8 cellular contexts compared by ENCODE assay signal in the genomic region with DNA sequence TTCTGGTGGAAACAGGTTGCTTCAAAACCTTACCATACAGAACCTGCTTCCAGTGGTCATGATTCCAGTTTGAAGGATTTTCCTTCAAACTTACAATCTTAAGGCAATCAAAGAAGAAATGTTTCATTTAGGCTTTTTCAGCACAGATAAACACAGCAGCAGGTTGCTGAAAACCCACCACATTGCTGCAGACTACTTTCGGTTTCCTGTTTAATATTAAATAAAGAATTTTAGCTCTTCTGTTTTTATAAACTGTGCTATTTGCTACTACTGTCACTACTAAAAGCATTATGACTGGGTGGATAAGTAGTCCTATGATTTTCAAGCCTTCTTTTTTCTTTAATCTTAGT. TPM values are rescaled to one million over a fixed set of nuclear protein-coding genes. Genes with fewer than 3 reads are reported as not detected.
DNase-seq lines count a peak whose midpoint lies in the region; ATAC-seq and TF ChIP-seq lines count a peak whose summit lies in the region.

No MANE protein-coding gene starts in this region.

- POLR2A ChIA-PET in T-cell (lab: Charles Lee): interaction anchor here (0.6 to 1.7 kb wide), 4 partner anchors 10 to 189 kb away, joined by 3 to 6 read pairs (median 3); no protein-coding TSS in a partner anchor

- peak; percentile 1 for ATAC-seq in GM21529 (IDR thresholded peaks at IDR 0.05; ENCODE audit: unreplicated experiment)
- ATAC-seq in T-cell (replicated peaks in 1 of 4): peak in 3 of 4 experiments; percentile 28 to 41 (median 36)
- peak; percentile 2 to 38 (median 24) for ATAC-seq in right lobe of liver
- no peak for ATAC-seq in HG03045 (IDR thresholded peaks at IDR 0.05; ENCODE audit: unreplicated experiment)

- H3K4me3 Mint-ChIP-seq in T-cell: peak overlapping the region; percentile 74 to 83 (median 81)

- peaks cover 4% of the 10 kb centered on the region for H3K36me3 Mint-ChIP-seq in T-cell

- H3K27me3 Mint-ChIP-seq in T-cell: no peaks in the 10 kb centered on the region

- H3K79me2 ChIP-seq in ACC112 (ENCODE audit: control insufficient read depth, insufficient read depth, low read length, unreplicated experiment): no peaks in the 10 kb centered on the region

- WGBS in right lobe of liver (ENCODE audit: insufficient coverage, low coverage, low lambda C conversion rate, missing lambda C conversion rate): 0% methylated on average over 1 of the region's 1 CpG

- H3K27me3 ChIP-seq in ACC112 (ENCODE audit: insufficient read depth, low read length) (no peaks in the 10 kb centered on the region), right lobe of liver (no peaks in the 10 kb centered on the region)

- H3K9me3 ChIP-seq in right lobe of liver: no peaks in the 10 kb centered on the region

- intact Hi-C loops in right lobe of liver (cut with DNase I): no loop called here

- peak overlapping the region; percentile 80 for H3K27ac ChIP-seq in ACC112 (ENCODE audit: low read depth, low read length)
- H3K27ac ChIP-seq in right lobe of liver: peak overlapping the region; percentile 41 to 70 (median 69)

- peaks cover 0 to 2% (median 0%) of the 10 kb centered on the region in 3 donors for H3K9me3 Mint-ChIP-seq in T-cell

- DNase-seq in T-cell: peak in 1 of 34 experiments; percentile 16
- no peak for DNase-seq in right lobe of liver
- no peak for DNase-seq in COLO829 (ENCODE audit: low spot score)
- no peak for DNase-seq in DMS114 treated with DMSO at 0.1 percent for 48 hours (lab: John Stamatoyannopoulos, UW; ENCODE audit: unreplicated experiment)
- DNase-seq in activated CD4-positive, alpha-beta T cell treated with anti-CD3 and anti-CD28 coated beads, Interleukin-2, amount 50 U/mL, for 4 hours: no peak

- CTCF ChIA-PET in T-cell (lab: Charles Lee): interaction anchor here in 1 of 2 donors (0.6 to 1.0 kb wide), 4 partner anchors 9 to 524 kb away, joined by 3 to 6 read pairs (median 4); partner anchors contain the start of gene EFCAB11

- H3K4me3 ChIP-seq in ACC112 (ENCODE audit: low read depth, low read length): peak overlapping the region; percentile 70
- peak overlapping the region; percentile 19 to 35 (median 20) for H3K4me3 ChIP-seq in right lobe of liver

- H3K36me3 ChIP-seq in ACC112 (ENCODE audit: insufficient read depth, low read length) (no peaks in the 10 kb centered on the region), right lobe of liver (no peaks in the 10 kb centered on the region)

- TF ChIP-seq POLR2A in right lobe of liver (IDR thresholded peaks at IDR 0.05): no peak

- H2AFZ ChIP-seq in ACC112 (ENCODE audit: low read length, unreplicated experiment): peak overlapping the region; percentile 65

- H3K4me1 Mint-ChIP-seq in T-cell: peaks cover 41 to 67% (median 67%) of the 10 kb centered on the region in 3 donors

- TF ChIP-seq CTCF in right lobe of liver (IDR thresholded peaks at IDR 0.05): no peak

- peaks cover 53% of the 10 kb centered on the region for H3K4me1 ChIP-seq in ACC112 (ENCODE audit: control insufficient read depth, insufficient read depth, low read length, unreplicated experiment)
- H3K4me1 ChIP-seq in right lobe of liver: peaks cover 0 to 41% (median 6%) of the 10 kb centered on the region in 4 donors

- H3K27ac Mint-ChIP-seq in T-cell: peak overlapping the region; percentile 91 to 94

RNA-seq across cellular contexts. Expression of gene FOXN3, which starts 13.2 kb away (rescaled TPM):
- total RNA-seq in T-cell (100 to 1,000 TPM in 3 of 5 donors, 10 to 100 TPM in 2; 92.8 to 176 (median 103) TPM), right lobe of liver (10 to 100 TPM; 41.5 to 74.2 (median 55.8) TPM)
